Comparison of ENCODE assay signal across 9 cellular contexts in genomic region chr14:23544511-23545447, GRCh38. TPM values are rescaled to one million over a fixed set of nuclear protein-coding genes. Genes with fewer than 3 reads are reported as not detected.
A peak's percentile ranks its signal among the peaks of the same experiment; 100 is the strongest.
DNase-seq lines count a peak whose midpoint lies in the region; ATAC-seq and TF ChIP-seq lines count a peak whose summit lies in the region.
"Had no signal": no experiment of that assay in that cellular context is flagged by ENCODE, and none has a peak within 500 bp of the region (broad histone marks: within the 10 kb centered on the region; RNA-seq: fewer than 3 reads in every experiment).

No MANE protein-coding gene starts in this region.

- H4K20me1 ChIP-seq in smooth muscle cell (ENCODE audit: low read depth), result no peaks in the 10 kb centered on the region

- H3K4me3 ChIP-seq in smooth muscle cell, result no peak overlapping the region
- H3K4me3 ChIP-seq: prostate gland had no signal

- no peak overlapping the region for H2AFZ ChIP-seq in smooth muscle cell (ENCODE audit: low read depth)

- 44% methylated on average over 25 of the region's 25 CpGs for WGBS in smooth muscle cell (ENCODE audit: low lambda C conversion rate)

- no peaks in the 10 kb centered on the region for H3K36me3 ChIP-seq in smooth muscle cell (ENCODE audit: low read depth)
- H3K36me3 ChIP-seq: prostate gland had no signal

- H3K27ac ChIP-seq in smooth muscle cell (ENCODE audit: low read depth), result no peak overlapping the region
- H3K27ac ChIP-seq: prostate gland had no signal

- peak; percentile 93 for ATAC-seq in left ventricle myocardium superior
- ATAC-seq in GM21367 (IDR thresholded peaks at IDR 0.05; ENCODE audit: unreplicated experiment), result no peak
- no peak for ATAC-seq in HG02759 (IDR thresholded peaks at IDR 0.05; ENCODE audit: unreplicated experiment)

- H3K9ac ChIP-seq in smooth muscle cell (ENCODE audit: low read depth), result no peak overlapping the region

- H3K4me2 ChIP-seq in smooth muscle cell, result peak overlapping the region; percentile 6

- no peak for TF ChIP-seq CTCF in smooth muscle cell (IDR thresholded peaks at IDR 0.05; ENCODE audit: borderline replicate concordance, insufficient read depth, poor library complexity, severe bottlenecking)

- peak; percentile 96 for DNase-seq in NCI-H1105 treated with DMSO at 0.1 percent for 48 hours (lab: John Stamatoyannopoulos, UW)
- peak; percentile 83 to 91 for DNase-seq in SHP77 (lab: John Stamatoyannopoulos, UW)
- peak; percentile 68 for DNase-seq in left ventricle myocardium superior
- DNase-seq in smooth muscle cell (lab: John Stamatoyannopoulos, UW; ENCODE audit: unreplicated experiment), result no peak
- no peak for DNase-seq in KG1 (lab: John Stamatoyannopoulos, UW)
- DNase-seq in HuH-7.5 (ENCODE audit: low spot score), result no peak

- H3K9me3 ChIP-seq in smooth muscle cell (replicated peaks; ENCODE audit: low read depth), result no peaks in the 10 kb centered on the region
- H3K9me3 ChIP-seq: prostate gland had no signal

- peaks cover 26% of the 10 kb centered on the region for H3K4me1 ChIP-seq in smooth muscle cell (ENCODE audit: low read depth)
- H3K4me1 ChIP-seq: prostate gland had no signal

- H3K79me2 ChIP-seq in smooth muscle cell (ENCODE audit: low read depth), result no peaks in the 10 kb centered on the region

- peaks cover 6% of the 10 kb centered on the region for H3F3A ChIP-seq in smooth muscle cell (ENCODE audit: low read depth)

- intact Hi-C loops in left ventricle myocardium superior (cut with micrococcal nuclease), result no loop called here

- no peaks in the 10 kb centered on the region for H3K27me3 ChIP-seq in smooth muscle cell (ENCODE audit: low read depth)

RNA-seq across cellular contexts. Expression of gene ZFHX2, which starts 6.8 kb away (rescaled TPM):
- total RNA-seq in left ventricle myocardium superior (1.0 TPM), smooth muscle cell (0.13 and 0.27 TPM in 2 replicates)
- 1.4 and 1.6 TPM in 2 replicates for polyA plus RNA-seq in smooth muscle cell

RNA-seq across cellular contexts. Expression of gene THTPA, which starts 11.3 kb away (rescaled TPM):
- total RNA-seq in left ventricle myocardium superior, result 20.2 TPM
- total RNA-seq in smooth muscle cell, result 5.7 and 10.2 TPM in 2 replicates
- polyA plus RNA-seq in smooth muscle cell, result 6.1 and 7.3 TPM in 2 replicates

RNA-seq across cellular contexts. Expression of gene AP1G2, which starts 22.8 kb away (rescaled TPM):
- total RNA-seq in left ventricle myocardium superior (15.5 TPM), smooth muscle cell (45.4 and 59.3 TPM in 2 replicates)
- 62.4 and 109 TPM in 2 replicates for polyA plus RNA-seq in smooth muscle cell

RNA-seq across cellular contexts. Expression of gene JPH4, which starts 33.8 kb away (rescaled TPM):
- total RNA-seq in left ventricle myocardium superior, result 0.22 TPM
- 0.54 and 2.4 TPM in 2 replicates for total RNA-seq in smooth muscle cell
- polyA plus RNA-seq in smooth muscle cell, result not detected in 2 replicates

Comparison
In these comparisons a context has a peak if more than half of its experiments do, and no peak if none do; other contexts are left out.
1. DNase-seq: peak in NCI-H1105 treated with DMSO at 0.1 percent for 48 hours (single experiment), SHP77 (2 of 2) and left ventricle myocardium superior (single experiment); none in smooth muscle cell (single experiment), KG1 (single experiment) and HuH-7.5 (single experiment).